ENCODE assay signal across 1 cellular context in the genomic region with DNA sequence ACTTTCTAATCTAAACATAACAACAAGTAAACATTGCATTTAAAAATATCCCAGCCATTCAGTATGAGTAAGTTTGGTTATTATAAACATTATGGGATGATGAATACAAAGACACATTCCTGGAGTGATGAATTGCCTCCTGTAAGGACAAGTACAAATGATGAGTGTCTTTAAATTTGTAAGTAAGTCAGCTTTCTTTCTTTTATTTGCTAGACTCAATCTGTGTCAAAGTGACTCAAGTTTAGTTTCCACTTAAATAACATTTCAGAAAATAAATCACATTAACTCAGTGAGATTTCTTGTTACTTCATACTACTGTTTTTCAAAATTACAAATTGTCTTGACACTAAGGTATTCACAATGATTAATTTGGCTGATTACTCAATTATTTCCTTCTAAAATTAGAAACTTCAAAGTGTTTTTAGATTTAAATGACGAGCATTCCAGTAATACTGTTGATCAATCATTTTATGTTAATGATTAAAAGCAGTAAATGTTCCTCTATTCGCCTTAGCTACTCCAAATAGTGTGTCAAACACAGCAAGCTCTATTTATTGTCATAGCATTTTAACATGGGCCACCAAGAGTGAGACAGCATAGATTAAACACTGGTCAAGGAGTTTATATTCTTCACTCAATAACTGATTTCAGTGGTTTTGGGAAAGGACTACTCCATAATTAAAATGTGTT.
TF ChIP-seq lines count a peak whose summit lies in the region.

No MANE protein-coding gene starts in this region.

TF ChIP-seq in HepG2, 621 proteins besides CTCF, POLR2A, EP300 and RAD21 (continued from another document):
- TF ChIP-seq, protein P1, sequence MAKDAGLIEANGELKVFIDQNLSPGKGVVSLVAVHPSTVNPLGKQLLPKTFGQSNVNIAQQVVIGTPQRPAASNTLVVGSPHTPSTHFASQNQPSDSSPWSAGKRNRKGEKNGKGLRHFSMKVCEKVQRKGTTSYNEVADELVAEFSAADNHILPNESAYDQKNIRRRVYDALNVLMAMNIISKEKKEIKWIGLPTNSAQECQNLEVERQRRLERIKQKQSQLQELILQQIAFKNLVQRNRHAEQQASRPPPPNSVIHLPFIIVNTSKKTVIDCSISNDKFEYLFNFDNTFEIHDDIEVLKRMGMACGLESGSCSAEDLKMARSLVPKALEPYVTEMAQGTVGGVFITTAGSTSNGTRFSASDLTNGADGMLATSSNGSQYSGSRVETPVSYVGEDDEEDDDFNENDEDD (CRISPR knock-in tag; IDR thresholded peaks at IDR 0.05; ENCODE audit: borderline replicate concordance) = no peak
- TF ChIP-seq ZNF749 (CRISPR knock-in tag; IDR thresholded peaks at IDR 0.05; ENCODE audit: borderline replicate concordance) = no peak
- no peak for TF ChIP-seq DPF2 (CRISPR knock-in tag; IDR thresholded peaks at IDR 0.05; ENCODE audit: borderline replicate concordance, low read depth)
- no peak for TF ChIP-seq ATF7 (IDR thresholded peaks at IDR 0.05)
- no peak for TF ChIP-seq ATF7 (CRISPR knock-in tag; IDR thresholded peaks at IDR 0.05)
- TF ChIP-seq, protein P2, sequence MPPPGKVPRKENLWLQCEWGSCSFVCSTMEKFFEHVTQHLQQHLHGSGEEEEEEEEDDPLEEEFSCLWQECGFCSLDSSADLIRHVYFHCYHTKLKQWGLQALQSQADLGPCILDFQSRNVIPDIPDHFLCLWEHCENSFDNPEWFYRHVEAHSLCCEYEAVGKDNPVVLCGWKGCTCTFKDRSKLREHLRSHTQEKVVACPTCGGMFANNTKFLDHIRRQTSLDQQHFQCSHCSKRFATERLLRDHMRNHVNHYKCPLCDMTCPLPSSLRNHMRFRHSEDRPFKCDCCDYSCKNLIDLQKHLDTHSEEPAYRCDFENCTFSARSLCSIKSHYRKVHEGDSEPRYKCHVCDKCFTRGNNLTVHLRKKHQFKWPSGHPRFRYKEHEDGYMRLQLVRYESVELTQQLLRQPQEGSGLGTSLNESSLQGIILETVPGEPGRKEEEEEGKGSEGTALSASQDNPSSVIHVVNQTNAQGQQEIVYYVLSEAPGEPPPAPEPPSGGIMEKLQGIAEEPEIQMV (CRISPR knock-in tag; IDR thresholded peaks at IDR 0.05; ENCODE audit: low read depth) = no peak
- no peak for TF ChIP-seq NFAT5 (CRISPR knock-in tag; IDR thresholded peaks at IDR 0.05)
- TF ChIP-seq LCORL (IDR thresholded peaks at IDR 0.05) = no peak
- no peak for TF ChIP-seq LCORL (CRISPR knock-in tag; IDR thresholded peaks at IDR 0.05)
- TF ChIP-seq, protein P3, sequence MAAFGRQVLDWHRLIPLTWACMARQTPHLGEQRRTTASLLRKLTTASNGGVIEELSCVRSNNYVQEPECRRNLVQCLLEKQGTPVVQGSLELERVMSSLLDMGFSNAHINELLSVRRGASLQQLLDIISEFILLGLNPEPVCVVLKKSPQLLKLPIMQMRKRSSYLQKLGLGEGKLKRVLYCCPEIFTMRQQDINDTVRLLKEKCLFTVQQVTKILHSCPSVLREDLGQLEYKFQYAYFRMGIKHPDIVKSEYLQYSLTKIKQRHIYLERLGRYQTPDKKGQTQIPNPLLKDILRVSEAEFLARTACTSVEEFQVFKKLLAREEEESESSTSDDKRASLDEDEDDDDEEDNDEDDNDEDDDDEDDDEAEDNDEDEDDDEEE (CRISPR knock-in tag; IDR thresholded peaks at IDR 0.05) = no peak
- TF ChIP-seq ZNF280D (CRISPR knock-in tag; IDR thresholded peaks at IDR 0.05) = no peak
